Comparison of ENCODE assay signal across 26 cellular contexts in genomic region chr4:1445716-1446445, GRCh38. TPM values are rescaled to one million over a fixed set of nuclear protein-coding genes. Genes with fewer than 3 reads are reported as not detected.
"Had no signal": no experiment of that assay in that cellular context is flagged by ENCODE, and none has a peak within 500 bp of the region (broad histone marks: within the 10 kb centered on the region; RNA-seq: fewer than 3 reads in every experiment).

No MANE protein-coding gene starts in this region.

- H3K27ac Mint-ChIP-seq: activated naive CD8-positive, alpha-beta T cell treated with anti-CD3 and anti-CD28 coated beads, Interleukin-2, amount 50 U/mL, for 24 hours; activated T-helper 1 cell treated with anti-CD3 and anti-CD28 coated beads, Interleukin-12 subunit alpha, Interleukin-12 subunit beta, Interleukin-2, Interleukin-4 antibody, amounts not matched to agents 30 ng/mL and 10 ng/mL and 1 ng/mL, durations not matched to agents 14 hours and 24 hours and 36 hours; endodermal cell; naive thymus-derived CD4-positive, alpha-beta T cell; type B pancreatic cell; WTC11 had no signal

- H3K9me3 Mint-ChIP-seq: activated naive CD8-positive, alpha-beta T cell treated with anti-CD3 and anti-CD28 coated beads, Interleukin-2, amount 50 U/mL, for 24 hours; activated T-helper 1 cell treated with anti-CD3 and anti-CD28 coated beads, Interleukin-12 subunit alpha, Interleukin-12 subunit beta, Interleukin-2, Interleukin-4 antibody, amounts not matched to agents 30 ng/mL and 10 ng/mL and 1 ng/mL, durations not matched to agents 14 hours and 24 hours and 36 hours; endodermal cell; naive thymus-derived CD4-positive, alpha-beta T cell; neural crest cell; type B pancreatic cell; WTC11 had no signal

- H3K4me1 Mint-ChIP-seq: activated naive CD8-positive, alpha-beta T cell treated with anti-CD3 and anti-CD28 coated beads, Interleukin-2, amount 50 U/mL, for 24 hours; endodermal cell; naive thymus-derived CD4-positive, alpha-beta T cell; neural crest cell; WTC11 had no signal

- DNase-seq: activated CD4-positive, alpha-beta T cell treated with anti-CD3 and anti-CD28 coated beads, Interleukin-2, amount 50 U/mL, for 48 hours; activated gamma-delta T cell; activated naive CD4-positive, alpha-beta T cell treated with anti-CD3 and anti-CD28 coated beads, Interleukin-2, amount 50 U/mL, for 16 hours; activated naive CD8-positive, alpha-beta T cell treated with anti-CD3 and anti-CD28 coated beads, Interleukin-2, amount 50 U/mL, for 24 hours; cerebellar nuclear complex; cortex of kidney; endodermal cell; esophagus squamous epithelium; gastrocnemius medialis; hypothalamus; left colon; naive thymus-derived CD4-positive, alpha-beta T cell; stimulated activated CD4-positive, alpha-beta T cell treated with anti-CD3 and anti-CD28 coated beads, Interleukin-2, amount 100 ng/mL, for 48 hours; stimulated activated CD8-positive, alpha-beta memory T cell treated with anti-CD3 and anti-CD28 coated beads, Interleukin-4, amount 100 ng/mL, for 48 hours; stimulated activated naive CD4-positive, alpha-beta T cell treated with Interleukin-2 at 50 U/mL for 16 hours; T-helper 9 cell had no signal

- H3K4me3 Mint-ChIP-seq: activated naive CD8-positive, alpha-beta T cell treated with anti-CD3 and anti-CD28 coated beads, Interleukin-2, amount 50 U/mL, for 24 hours; activated T-helper 1 cell treated with anti-CD3 and anti-CD28 coated beads, Interleukin-12 subunit alpha, Interleukin-12 subunit beta, Interleukin-2, Interleukin-4 antibody, amounts not matched to agents 30 ng/mL and 10 ng/mL and 1 ng/mL, durations not matched to agents 14 hours and 24 hours and 36 hours; endodermal cell; naive thymus-derived CD4-positive, alpha-beta T cell; neural crest cell; type B pancreatic cell; WTC11 had no signal

- H3K36me3 Mint-ChIP-seq: naive thymus-derived CD4-positive, alpha-beta T cell; type B pancreatic cell; WTC11 had no signal

RNA-seq across cellular contexts. Expression of gene NKX1-1, which starts 39.6 kb away (rescaled TPM):
- total RNA-seq: activated T-helper 1 cell treated with anti-CD3 and anti-CD28 coated beads, Interleukin-12 subunit alpha, Interleukin-12 subunit beta, Interleukin-2, Interleukin-4 antibody, amounts not matched to agents 30 ng/mL and 10 ng/mL and 1 ng/mL, durations not matched to agents 14 hours and 24 hours and 36 hours; endodermal cell; esophagus squamous epithelium; gastrocnemius medialis; left colon; lung microvascular endothelial cell; naive thymus-derived CD4-positive, alpha-beta T cell; neural crest cell; omental fat pad; pulmonary artery endothelial cell; sciatic nerve; T-helper 1 cell treated with Interleukin-12 subunit alpha and Interleukin-12 subunit beta and Interleukin-4 antibody, amounts not matched to agents 30 ng/mL and 1 ng/mL, for 36 hours; thoracic aorta; WTC11 had no signal
- polyA plus RNA-seq: naive thymus-derived CD4-positive, alpha-beta T cell had no signal
